17 cellular contexts compared by ENCODE assay signal in genomic region chr7:128153436-128153835, GRCh38.
A peak's percentile ranks its signal among the peaks of the same experiment; 100 is the strongest.
DNase-seq lines count a peak whose midpoint lies in the region; ATAC-seq and TF ChIP-seq lines count a peak whose summit lies in the region.
"Had no signal": no experiment of that assay in that cellular context is flagged by ENCODE, and none has a peak within 500 bp of the region (broad histone marks: within the 10 kb centered on the region; RNA-seq: fewer than 3 reads in every experiment).

No MANE protein-coding gene starts in this region.

- DNase-seq in activated effector memory CD4-positive, alpha-beta T cell treated with anti-CD3 and anti-CD28 coated beads, Interleukin-2, amount 50 U/mL, for 16 hours, result peak; percentile 21
- DNase-seq in activated effector memory CD4-positive, alpha-beta T cell treated with Interleukin-2 at 50 U/mL for 16 hours, result no peak
- peak; percentile 19 for DNase-seq in left lobe of liver (ENCODE audit: low spot score)
- DNase-seq in osteocyte (ENCODE audit: extremely low spot score, unreplicated experiment), result peak; percentile 51
- peak; percentile 14 for DNase-seq in ureter (ENCODE audit: low spot score)
- no peak for DNase-seq in GM10266 (ENCODE audit: extremely low spot score)
- no peak for DNase-seq in left cardiac atrium
- DNase-seq in activated CD8-positive, alpha-beta T cell treated with anti-CD3 and anti-CD28 coated beads for 36 hours, result no peak
- DNase-seq: C1 segment of cervical spinal cord; Calu3; CD4-positive, alpha-beta memory T cell; COR-L47; DMS53; DMS79 treated with DMSO at 0.1 percent for 48 hours; GF-D8; GOT3; HFFc6 had no signal

- H3K9me3 Mint-ChIP-seq in osteocyte (ENCODE audit: unreplicated experiment), result no peaks in the 10 kb centered on the region
- H3K9me3 Mint-ChIP-seq in activated CD8-positive, alpha-beta T cell treated with anti-CD3 and anti-CD28 coated beads for 36 hours, result no peaks in the 10 kb centered on the region
- H3K9me3 Mint-ChIP-seq: CD4-positive, alpha-beta memory T cell; HFFc6 had no signal

- ATAC-seq in left lobe of liver (no peak), left cardiac atrium (no peak)
- no peak for ATAC-seq in activated CD8-positive, alpha-beta T cell treated with anti-CD3 and anti-CD28 coated beads for 36 hours

- H3K27me3 Mint-ChIP-seq in osteocyte (ENCODE audit: unreplicated experiment), result peaks cover 73% of the 10 kb centered on the region
- peaks cover 9% of the 10 kb centered on the region for H3K27me3 Mint-ChIP-seq in activated CD8-positive, alpha-beta T cell treated with anti-CD3 and anti-CD28 coated beads for 36 hours

- no peaks in the 10 kb centered on the region for H3K4me1 Mint-ChIP-seq in osteocyte (ENCODE audit: unreplicated experiment)
- H3K4me1 Mint-ChIP-seq in activated CD8-positive, alpha-beta T cell treated with anti-CD3 and anti-CD28 coated beads for 36 hours (ENCODE audit: low read depth), result peaks cover 2% of the 10 kb centered on the region

- TF ChIP-seq CTCF in osteocyte (IDR thresholded peaks at IDR 0.05) (no peak), GM10266 (IDR thresholded peaks at IDR 0.05; ENCODE audit: control insufficient read depth, insufficient read depth, low read depth, missing control alignments) (no peak)
- TF ChIP-seq CTCF in activated CD8-positive, alpha-beta T cell treated with anti-CD3 and anti-CD28 coated beads for 36 hours (IDR thresholded peaks at IDR 0.05), result no peak

- H3K4me3 Mint-ChIP-seq in osteocyte (ENCODE audit: unreplicated experiment), result no peak overlapping the region
- H3K4me3 Mint-ChIP-seq in activated CD8-positive, alpha-beta T cell treated with anti-CD3 and anti-CD28 coated beads for 36 hours, result no peak overlapping the region
- H3K4me3 Mint-ChIP-seq: CD4-positive, alpha-beta memory T cell; HFFc6 had no signal

- POLR2A ChIA-PET in activated CD8-positive, alpha-beta T cell treated with anti-CD3 and anti-CD28 coated beads for 36 hours (lab: Charles Lee), result no interaction called here

- intact Hi-C loops in left cardiac atrium (cut with DNase I), result no loop called here
- intact Hi-C loops in activated CD8-positive, alpha-beta T cell treated with anti-CD3 and anti-CD28 coated beads for 36 hours (cut with micrococcal nuclease), result no loop called here

- H3K27ac Mint-ChIP-seq in osteocyte (ENCODE audit: unreplicated experiment), result no peak overlapping the region
- H3K27ac Mint-ChIP-seq in activated CD8-positive, alpha-beta T cell treated with anti-CD3 and anti-CD28 coated beads for 36 hours, result no peak overlapping the region
- H3K27ac Mint-ChIP-seq: CD4-positive, alpha-beta memory T cell; HFFc6 had no signal

- CTCF ChIA-PET in activated CD8-positive, alpha-beta T cell treated with anti-CD3 and anti-CD28 coated beads for 36 hours (lab: Charles Lee), result interaction anchor here (1.3 kb wide), 1 partner anchor 18 kb away, joined by 4 read pairs; no protein-coding TSS in a partner anchor

- no peaks in the 10 kb centered on the region for H3K36me3 Mint-ChIP-seq in osteocyte (ENCODE audit: unreplicated experiment)
- no peaks in the 10 kb centered on the region for H3K36me3 Mint-ChIP-seq in activated CD8-positive, alpha-beta T cell treated with anti-CD3 and anti-CD28 coated beads for 36 hours (ENCODE audit: low read depth)
- H3K36me3 Mint-ChIP-seq: CD4-positive, alpha-beta memory T cell had no signal

Comparison
In these comparisons a context has a peak if more than half of its experiments do, and no peak if none do; other contexts are left out.
1. DNase-seq: peak in activated effector memory CD4-positive, alpha-beta T cell treated with anti-CD3 and anti-CD28 coated beads, Interleukin-2, amount 50 U/mL, for 16 hours (single experiment), left lobe of liver (single experiment), osteocyte (single experiment) and ureter (single experiment); none in activated effector memory CD4-positive, alpha-beta T cell treated with Interleukin-2 at 50 U/mL for 16 hours (single experiment), GM10266 (single experiment), left cardiac atrium (single experiment) and activated CD8-positive, alpha-beta T cell treated with anti-CD3 and anti-CD28 coated beads for 36 hours (single experiment).